In genomic region chr11:2459016-2459725, GRCh38 we compare ENCODE assay signal across 29 cellular contexts. TPM values are rescaled to one million over a fixed set of nuclear protein-coding genes. Genes with fewer than 3 reads are reported as not detected.
DNase-seq lines count a peak whose midpoint lies in the region; ATAC-seq, FAIRE-seq and TF ChIP-seq lines count a peak whose summit lies in the region.
"Had no signal": no experiment of that assay in that cellular context is flagged by ENCODE, and none has a peak within 500 bp of the region (broad histone marks: within the 10 kb centered on the region; RNA-seq: fewer than 3 reads in every experiment).

No MANE protein-coding gene starts in this region.

- H3K4me1 ChIP-seq in BLaER1 (peaks cover 45% of the 10 kb centered on the region), pancreas (peaks cover 39 to 44% (median 40%) of the 10 kb centered on the region in 3 donors)
- H3K4me1 ChIP-seq: sigmoid colon had no signal

- H3K27ac ChIP-seq in BLaER1, result no peak overlapping the region
- peak overlapping the region; percentile 54 to 93 (median 74) for H3K27ac ChIP-seq in pancreas
- H3K27ac ChIP-seq: sigmoid colon, VCaP had no signal

- no peak overlapping the region for H3K4me3 ChIP-seq in BLaER1
- no peak overlapping the region for H3K4me3 ChIP-seq in pancreas
- H3K4me3 ChIP-seq: sigmoid colon, upper lobe of left lung had no signal

- intact Hi-C loops in pancreas (cut with DNase I), result no loop called here

- DNase-seq in CD1c-positive myeloid dendritic cell (ENCODE audit: extremely low spot score) (peak; percentile 29), pancreas (peak in 2 of 6 donors; percentile 59 to 72), cerebellar nuclear complex (lab: John Stamatoyannopoulos, UW) (no peak), pons (ENCODE audit: low spot score) (no peak)
- DNase-seq: activated CD4-positive, alpha-beta memory T cell treated with anti-CD3 and anti-CD28 coated beads for 36 hours; activated T-cell treated with anti-CD3 and anti-CD28 coated beads, Interleukin-2, amount 50 U/mL, for 1 hour; Calu3; dermis blood vessel endothelial cell; foreskin fibroblast; hippocampal formation; midbrain; NCI-H1417; NCI-H2107; NCI-H524; occipital lobe; SHP77; stimulated activated naive CD4-positive, alpha-beta T cell treated with Interleukin-2 at 50 U/mL for 16 hours had no signal

- 76 to 78% methylated on average over 20 of the region's 20 CpGs for WGBS in pancreas, 2 donors

- no peak for TF ChIP-seq CTCF in pancreas (IDR thresholded peaks at IDR 0.05)

- peak overlapping the region; percentile 36; the same call in 1 of the 2 replicates for H3K4me2 ChIP-seq in BLaER1

- no peak overlapping the region for H3K9ac ChIP-seq in BLaER1

- no peak for FAIRE-seq in pancreas (lab: Jason Lieb, UNC)
- FAIRE-seq: GM18507, GM19239, H54 had no signal

- H3K27me3 ChIP-seq in BLaER1 (no peaks in the 10 kb centered on the region), pancreas (no peaks in the 10 kb centered on the region)
- H3K27me3 ChIP-seq: sigmoid colon, upper lobe of left lung had no signal

- peaks cover 6% of the 10 kb centered on the region; the same call in 1 of the 2 replicates for H3K9me3 ChIP-seq in BLaER1
- no peaks in the 10 kb centered on the region for H3K9me3 ChIP-seq in pancreas
- H3K9me3 ChIP-seq: upper lobe of left lung had no signal

- no peaks in the 10 kb centered on the region for H3K36me3 ChIP-seq in BLaER1
- no peaks in the 10 kb centered on the region for H3K36me3 ChIP-seq in pancreas
- H3K36me3 ChIP-seq: sigmoid colon, upper lobe of left lung had no signal

- ATAC-seq in esophagus mucosa, result peak; percentile 24
- no peak for ATAC-seq in pancreas
- ATAC-seq in GM21619 (IDR thresholded peaks at IDR 0.05; ENCODE audit: unreplicated experiment), result no peak
- ATAC-seq: activated naive CD4-positive, alpha-beta T cell treated with anti-CD3 and anti-CD28 coated beads, Interleukin-2, amount 50 U/mL, for 72 hours had no signal

- H4K20me1 ChIP-seq in BLaER1, result peaks cover 59% of the 10 kb centered on the region

RNA-seq across cellular contexts. Expression of gene KCNQ1, which starts 14.4 kb away (rescaled TPM):
- total RNA-seq in esophagus mucosa (1.6 TPM), pancreas (10 to 100 TPM; 25.2 to 61.1 (median 46.7) TPM)
- 10 to 100 TPM; 14.0 to 50.0 TPM for polyA plus RNA-seq in pancreas

RNA-seq across cellular contexts. Expression of gene TRPM5, which starts 14.9 kb away (rescaled TPM):
- total RNA-seq in esophagus mucosa, result not detected
- total RNA-seq in pancreas, result 1 to 10 TPM in 3 of 6 donors, under 1 TPM in 3; 0.51 to 2.8 (median 0.95) TPM
- polyA plus RNA-seq in pancreas, result 1 to 10 TPM; 4.3 to 4.8 TPM
- total RNA-seq: activated CD4-positive, alpha-beta memory T cell treated with anti-CD3 and anti-CD28 coated beads for 36 hours; activated naive CD4-positive, alpha-beta T cell treated with anti-CD3 and anti-CD28 coated beads, Interleukin-2, amount 50 U/mL, for 72 hours; Calu3; dermis blood vessel endothelial cell; kidney epithelial cell; occipital lobe; sigmoid colon; T-helper 1 cell treated with Interleukin-12 subunit alpha and Interleukin-12 subunit beta and Interleukin-4 antibody, amounts not matched to agents 30 ng/mL and 1 ng/mL, for 36 hours; upper lobe of left lung had no signal

RNA-seq across cellular contexts. Expression of gene TSSC4, which starts 58.6 kb away (rescaled TPM):
- 36.7 TPM for total RNA-seq in esophagus mucosa
- 10 to 100 TPM; 16.8 to 27.7 (median 19.7) TPM for total RNA-seq in pancreas
- polyA plus RNA-seq in pancreas, result 10 to 100 TPM; 54.3 to 60.0 TPM

Comparison
In these comparisons a context has a peak if more than half of its experiments do, and no peak if none do; other contexts are left out.
1. RNA of gene KCNQ1, which starts 14.4 kb away (total RNA-seq): 25.2 to 61.1 TPM in pancreas; 1.6 TPM in esophagus mucosa (single experiment); every median in the first group is over 10 times any median in the second.